In the genomic region with DNA sequence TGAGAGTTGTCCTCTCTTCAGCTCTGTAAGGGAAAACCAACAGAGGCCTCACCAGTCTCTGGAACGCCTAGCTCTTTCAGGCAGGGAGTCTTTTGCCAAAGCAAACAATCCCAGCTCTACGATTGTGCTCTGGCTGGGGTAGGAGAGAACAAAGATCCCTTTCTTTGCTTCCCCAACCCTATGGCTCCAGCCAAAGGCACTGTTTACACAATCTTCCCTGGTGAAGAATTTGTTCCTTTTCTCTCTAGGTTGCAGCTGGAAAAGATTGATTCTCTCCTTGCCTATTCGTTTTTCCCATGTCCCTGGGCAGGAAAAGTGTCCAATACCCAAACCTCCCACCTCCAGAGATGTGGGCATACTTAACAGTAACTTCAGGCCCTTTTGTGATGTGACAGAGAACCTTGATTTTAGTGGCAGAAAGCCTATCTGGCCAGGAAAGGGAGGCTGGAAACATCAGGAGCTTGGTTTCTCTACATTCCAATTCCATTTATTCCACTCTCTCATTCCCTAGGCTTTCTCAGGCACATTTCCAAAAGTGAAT, we compare ENCODE assay signal across 1 cellular context.
TF ChIP-seq lines count a peak whose summit lies in the region.

No MANE protein-coding gene starts in this region.

TF ChIP-seq in HepG2, 621 proteins besides CTCF, POLR2A, EP300 and RAD21 (continues in another document):
- no peak for TF ChIP-seq MZF1 (CRISPR knock-in tag; IDR thresholded peaks at IDR 0.05; ENCODE audit: borderline replicate concordance)
- TF ChIP-seq, protein P1, sequence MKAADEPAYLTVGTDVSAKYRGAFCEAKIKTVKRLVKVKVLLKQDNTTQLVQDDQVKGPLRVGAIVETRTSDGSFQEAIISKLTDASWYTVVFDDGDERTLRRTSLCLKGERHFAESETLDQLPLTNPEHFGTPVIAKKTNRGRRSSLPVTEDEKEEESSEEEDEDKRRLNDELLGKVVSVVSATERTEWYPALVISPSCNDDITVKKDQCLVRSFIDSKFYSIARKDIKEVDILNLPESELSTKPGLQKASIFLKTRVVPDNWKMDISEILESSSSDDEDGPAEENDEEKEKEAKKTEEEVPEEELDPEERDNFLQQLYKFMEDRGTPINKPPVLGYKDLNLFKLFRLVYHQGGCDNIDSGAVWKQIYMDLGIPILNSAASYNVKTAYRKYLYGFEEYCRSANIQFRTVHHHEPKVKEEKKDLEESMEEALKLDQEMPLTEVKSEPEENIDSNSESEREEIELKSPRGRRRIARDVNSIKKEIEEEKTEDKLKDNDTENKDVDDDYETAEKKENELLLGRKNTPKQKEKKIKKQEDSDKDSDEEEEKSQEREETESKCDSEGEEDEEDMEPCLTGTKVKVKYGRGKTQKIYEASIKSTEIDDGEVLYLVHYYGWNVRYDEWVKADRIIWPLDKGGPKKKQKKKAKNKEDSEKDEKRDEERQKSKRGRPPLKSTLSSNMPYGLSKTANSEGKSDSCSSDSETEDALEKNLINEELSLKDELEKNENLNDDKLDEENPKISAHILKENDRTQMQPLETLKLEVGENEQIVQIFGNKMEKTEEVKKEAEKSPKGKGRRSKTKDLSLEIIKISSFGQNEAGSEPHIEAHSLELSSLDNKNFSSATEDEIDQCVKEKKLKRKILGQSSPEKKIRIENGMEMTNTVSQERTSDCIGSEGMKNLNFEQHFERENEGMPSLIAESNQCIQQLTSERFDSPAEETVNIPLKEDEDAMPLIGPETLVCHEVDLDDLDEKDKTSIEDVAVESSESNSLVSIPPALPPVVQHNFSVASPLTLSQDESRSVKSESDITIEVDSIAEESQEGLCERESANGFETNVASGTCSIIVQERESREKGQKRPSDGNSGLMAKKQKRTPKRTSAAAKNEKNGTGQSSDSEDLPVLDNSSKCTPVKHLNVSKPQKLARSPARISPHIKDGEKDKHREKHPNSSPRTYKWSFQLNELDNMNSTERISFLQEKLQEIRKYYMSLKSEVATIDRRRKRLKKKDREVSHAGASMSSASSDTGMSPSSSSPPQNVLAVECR (CRISPR knock-in tag; IDR thresholded peaks at IDR 0.05; ENCODE audit: borderline replicate concordance) = 0 out of 2 replicates have a peak, but pooled peaks have one; percentile 32
- no peak for TF ChIP-seq KAT7 (CRISPR knock-in tag; IDR thresholded peaks at IDR 0.05; ENCODE audit: borderline replicate concordance)
- TF ChIP-seq ZNF138 (CRISPR knock-in tag; IDR thresholded peaks at IDR 0.05; ENCODE audit: low read depth) = no peak
- no peak for TF ChIP-seq TAF1 (CRISPR knock-in tag; IDR thresholded peaks at IDR 0.05)
- TF ChIP-seq, protein P2, sequence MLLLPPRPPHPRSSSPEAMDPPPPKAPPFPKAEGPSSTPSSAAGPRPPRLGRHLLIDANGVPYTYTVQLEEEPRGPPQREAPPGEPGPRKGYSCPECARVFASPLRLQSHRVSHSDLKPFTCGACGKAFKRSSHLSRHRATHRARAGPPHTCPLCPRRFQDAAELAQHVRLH (CRISPR knock-in tag; IDR thresholded peaks at IDR 0.05; ENCODE audit: borderline replicate concordance, low read depth) = peak; percentile 45; the same call in 1 of the 2 replicates
- TF ChIP-seq NPAS2 (CRISPR knock-in tag; IDR thresholded peaks at IDR 0.05; ENCODE audit: borderline replicate concordance) = no peak
- TF ChIP-seq NFYB (CRISPR knock-in tag; IDR thresholded peaks at IDR 0.05) = peak; percentile 15; the same call in 1 of the 2 replicates
- TF ChIP-seq LCORL (IDR thresholded peaks at IDR 0.05) = no peak
- TF ChIP-seq LCORL (CRISPR knock-in tag; IDR thresholded peaks at IDR 0.05) = peak; percentile 68; the same call in 1 of the 2 replicates
- TF ChIP-seq, protein P3, sequence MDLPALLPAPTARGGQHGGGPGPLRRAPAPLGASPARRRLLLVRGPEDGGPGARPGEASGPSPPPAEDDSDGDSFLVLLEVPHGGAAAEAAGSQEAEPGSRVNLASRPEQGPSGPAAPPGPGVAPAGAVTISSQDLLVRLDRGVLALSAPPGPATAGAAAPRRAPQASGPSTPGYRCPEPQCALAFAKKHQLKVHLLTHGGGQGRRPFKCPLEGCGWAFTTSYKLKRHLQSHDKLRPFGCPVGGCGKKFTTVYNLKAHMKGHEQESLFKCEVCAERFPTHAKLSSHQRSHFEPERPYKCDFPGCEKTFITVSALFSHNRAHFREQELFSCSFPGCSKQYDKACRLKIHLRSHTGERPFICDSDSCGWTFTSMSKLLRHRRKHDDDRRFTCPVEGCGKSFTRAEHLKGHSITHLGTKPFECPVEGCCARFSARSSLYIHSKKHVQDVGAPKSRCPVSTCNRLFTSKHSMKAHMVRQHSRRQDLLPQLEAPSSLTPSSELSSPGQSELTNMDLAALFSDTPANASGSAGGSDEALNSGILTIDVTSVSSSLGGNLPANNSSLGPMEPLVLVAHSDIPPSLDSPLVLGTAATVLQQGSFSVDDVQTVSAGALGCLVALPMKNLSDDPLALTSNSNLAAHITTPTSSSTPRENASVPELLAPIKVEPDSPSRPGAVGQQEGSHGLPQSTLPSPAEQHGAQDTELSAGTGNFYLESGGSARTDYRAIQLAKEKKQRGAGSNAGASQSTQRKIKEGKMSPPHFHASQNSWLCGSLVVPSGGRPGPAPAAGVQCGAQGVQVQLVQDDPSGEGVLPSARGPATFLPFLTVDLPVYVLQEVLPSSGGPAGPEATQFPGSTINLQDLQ (CRISPR knock-in tag; IDR thresholded peaks at IDR 0.05) = no peak
- no peak for TF ChIP-seq ZFAT (CRISPR knock-in tag; conservative IDR thresholded peaks at IDR 0.05)
- no peak for TF ChIP-seq ZNF230 (CRISPR knock-in tag; IDR thresholded peaks at IDR 0.05)
- TF ChIP-seq ZNF124 (CRISPR knock-in tag; IDR thresholded peaks at IDR 0.05) = peak; percentile 75
- TF ChIP-seq, protein P4, sequence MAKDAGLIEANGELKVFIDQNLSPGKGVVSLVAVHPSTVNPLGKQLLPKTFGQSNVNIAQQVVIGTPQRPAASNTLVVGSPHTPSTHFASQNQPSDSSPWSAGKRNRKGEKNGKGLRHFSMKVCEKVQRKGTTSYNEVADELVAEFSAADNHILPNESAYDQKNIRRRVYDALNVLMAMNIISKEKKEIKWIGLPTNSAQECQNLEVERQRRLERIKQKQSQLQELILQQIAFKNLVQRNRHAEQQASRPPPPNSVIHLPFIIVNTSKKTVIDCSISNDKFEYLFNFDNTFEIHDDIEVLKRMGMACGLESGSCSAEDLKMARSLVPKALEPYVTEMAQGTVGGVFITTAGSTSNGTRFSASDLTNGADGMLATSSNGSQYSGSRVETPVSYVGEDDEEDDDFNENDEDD (CRISPR knock-in tag; IDR thresholded peaks at IDR 0.05; ENCODE audit: borderline replicate concordance) = 0 out of 2 replicates have a peak, but pooled peaks have one; percentile 22
- TF ChIP-seq AKAP8 (CRISPR knock-in tag; IDR thresholded peaks at IDR 0.05) = no peak
- no peak for TF ChIP-seq ARID2 (CRISPR knock-in tag; IDR thresholded peaks at IDR 0.05; ENCODE audit: borderline replicate concordance)
- TF ChIP-seq SOX13 (IDR thresholded peaks at IDR 0.05) = no peak
- TF ChIP-seq SOX13 (CRISPR knock-in tag; conservative IDR thresholded peaks at IDR 0.05 in 1 of 2, IDR thresholded peaks at IDR 0.05 in 1 of 2) = peak in 1 of 2 experiments; percentile 84; a peak in 2 of 4 replicates
- peak; percentile 84 for TF ChIP-seq SOX5 (CRISPR knock-in tag; IDR thresholded peaks at IDR 0.05; ENCODE audit: borderline replicate concordance)
- no peak for TF ChIP-seq NR3C1 (CRISPR knock-in tag; IDR thresholded peaks at IDR 0.05)
- TF ChIP-seq ZNF343 (CRISPR knock-in tag; IDR thresholded peaks at IDR 0.05) = no peak
- no peak for TF ChIP-seq GTF3A (CRISPR knock-in tag; conservative IDR thresholded peaks at IDR 0.05)
- TF ChIP-seq ZNF501 (CRISPR knock-in tag; IDR thresholded peaks at IDR 0.05) = peak; percentile 31; the same call in 1 of the 2 replicates
- TF ChIP-seq HDAC6 (IDR thresholded peaks at IDR 0.05; ENCODE audit: low read depth, low read length) = no peak
- TF ChIP-seq SRSF1 (optimal IDR thresholded peaks at IDR 0.05; ENCODE audit: low read depth, low read length) = no peak
- TF ChIP-seq ZNF224 (CRISPR knock-in tag; IDR thresholded peaks at IDR 0.05) = no peak
- no peak for TF ChIP-seq SP5 (CRISPR knock-in tag; IDR thresholded peaks at IDR 0.05; ENCODE audit: borderline replicate concordance, low read depth)
- TF ChIP-seq RBFOX2 (IDR thresholded peaks at IDR 0.05; ENCODE audit: low read depth, low read length) = no peak
- peak; percentile 96; the same call in 1 of the 2 replicates for TF ChIP-seq ZNF775 (CRISPR knock-in tag; IDR thresholded peaks at IDR 0.05; ENCODE audit: borderline replicate concordance)
- TF ChIP-seq, protein P5, sequence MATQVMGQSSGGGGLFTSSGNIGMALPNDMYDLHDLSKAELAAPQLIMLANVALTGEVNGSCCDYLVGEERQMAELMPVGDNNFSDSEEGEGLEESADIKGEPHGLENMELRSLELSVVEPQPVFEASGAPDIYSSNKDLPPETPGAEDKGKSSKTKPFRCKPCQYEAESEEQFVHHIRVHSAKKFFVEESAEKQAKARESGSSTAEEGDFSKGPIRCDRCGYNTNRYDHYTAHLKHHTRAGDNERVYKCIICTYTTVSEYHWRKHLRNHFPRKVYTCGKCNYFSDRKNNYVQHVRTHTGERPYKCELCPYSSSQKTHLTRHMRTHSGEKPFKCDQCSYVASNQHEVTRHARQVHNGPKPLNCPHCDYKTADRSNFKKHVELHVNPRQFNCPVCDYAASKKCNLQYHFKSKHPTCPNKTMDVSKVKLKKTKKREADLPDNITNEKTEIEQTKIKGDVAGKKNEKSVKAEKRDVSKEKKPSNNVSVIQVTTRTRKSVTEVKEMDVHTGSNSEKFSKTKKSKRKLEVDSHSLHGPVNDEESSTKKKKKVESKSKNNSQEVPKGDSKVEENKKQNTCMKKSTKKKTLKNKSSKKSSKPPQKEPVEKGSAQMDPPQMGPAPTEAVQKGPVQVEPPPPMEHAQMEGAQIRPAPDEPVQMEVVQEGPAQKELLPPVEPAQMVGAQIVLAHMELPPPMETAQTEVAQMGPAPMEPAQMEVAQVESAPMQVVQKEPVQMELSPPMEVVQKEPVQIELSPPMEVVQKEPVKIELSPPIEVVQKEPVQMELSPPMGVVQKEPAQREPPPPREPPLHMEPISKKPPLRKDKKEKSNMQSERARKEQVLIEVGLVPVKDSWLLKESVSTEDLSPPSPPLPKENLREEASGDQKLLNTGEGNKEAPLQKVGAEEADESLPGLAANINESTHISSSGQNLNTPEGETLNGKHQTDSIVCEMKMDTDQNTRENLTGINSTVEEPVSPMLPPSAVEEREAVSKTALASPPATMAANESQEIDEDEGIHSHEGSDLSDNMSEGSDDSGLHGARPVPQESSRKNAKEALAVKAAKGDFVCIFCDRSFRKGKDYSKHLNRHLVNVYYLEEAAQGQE (IDR thresholded peaks at IDR 0.05; ENCODE audit: borderline replicate concordance in 1 of 2, low read depth in 1 of 2, low read length in 2 of 2) = peak in 1 of 2 experiments; percentile 59; a peak in 2 of 4 replicates
- TF ChIP-seq NFE2L2 (IDR thresholded peaks at IDR 0.05; ENCODE audit: low read length) = no peak
- peak; percentile 58 for TF ChIP-seq RXRB (CRISPR knock-in tag; IDR thresholded peaks at IDR 0.05; ENCODE audit: borderline replicate concordance)
- TF ChIP-seq NRL (CRISPR knock-in tag; IDR thresholded peaks at IDR 0.05; ENCODE audit: borderline replicate concordance) = no peak
- peak; percentile 71 for TF ChIP-seq RCOR2 (CRISPR knock-in tag; IDR thresholded peaks at IDR 0.05)
- peak; percentile 28; the same call in 1 of the 2 replicates for TF ChIP-seq DPF2 (CRISPR knock-in tag; IDR thresholded peaks at IDR 0.05; ENCODE audit: borderline replicate concordance, low read depth)
- TF ChIP-seq, protein P6, sequence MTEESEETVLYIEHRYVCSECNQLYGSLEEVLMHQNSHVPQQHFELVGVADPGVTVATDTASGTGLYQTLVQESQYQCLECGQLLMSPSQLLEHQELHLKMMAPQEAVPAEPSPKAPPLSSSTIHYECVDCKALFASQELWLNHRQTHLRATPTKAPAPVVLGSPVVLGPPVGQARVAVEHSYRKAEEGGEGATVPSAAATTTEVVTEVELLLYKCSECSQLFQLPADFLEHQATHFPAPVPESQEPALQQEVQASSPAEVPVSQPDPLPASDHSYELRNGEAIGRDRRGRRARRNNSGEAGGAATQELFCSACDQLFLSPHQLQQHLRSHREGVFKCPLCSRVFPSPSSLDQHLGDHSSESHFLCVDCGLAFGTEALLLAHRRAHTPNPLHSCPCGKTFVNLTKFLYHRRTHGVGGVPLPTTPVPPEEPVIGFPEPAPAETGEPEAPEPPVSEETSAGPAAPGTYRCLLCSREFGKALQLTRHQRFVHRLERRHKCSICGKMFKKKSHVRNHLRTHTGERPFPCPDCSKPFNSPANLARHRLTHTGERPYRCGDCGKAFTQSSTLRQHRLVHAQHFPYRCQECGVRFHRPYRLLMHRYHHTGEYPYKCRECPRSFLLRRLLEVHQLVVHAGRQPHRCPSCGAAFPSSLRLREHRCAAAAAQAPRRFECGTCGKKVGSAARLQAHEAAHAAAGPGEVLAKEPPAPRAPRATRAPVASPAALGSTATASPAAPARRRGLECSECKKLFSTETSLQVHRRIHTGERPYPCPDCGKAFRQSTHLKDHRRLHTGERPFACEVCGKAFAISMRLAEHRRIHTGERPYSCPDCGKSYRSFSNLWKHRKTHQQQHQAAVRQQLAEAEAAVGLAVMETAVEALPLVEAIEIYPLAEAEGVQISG (CRISPR knock-in tag; IDR thresholded peaks at IDR 0.05) = peak; percentile 59
- TF ChIP-seq KMT2A (CRISPR knock-in tag; IDR thresholded peaks at IDR 0.05) = no peak
- no peak for TF ChIP-seq ZKSCAN5 (CRISPR knock-in tag; IDR thresholded peaks at IDR 0.05)
- TF ChIP-seq ZNF605 (CRISPR knock-in tag; IDR thresholded peaks at IDR 0.05) = peak; percentile 70
- no peak for TF ChIP-seq ZNF776 (CRISPR knock-in tag; IDR thresholded peaks at IDR 0.05)
- TF ChIP-seq, protein P7, sequence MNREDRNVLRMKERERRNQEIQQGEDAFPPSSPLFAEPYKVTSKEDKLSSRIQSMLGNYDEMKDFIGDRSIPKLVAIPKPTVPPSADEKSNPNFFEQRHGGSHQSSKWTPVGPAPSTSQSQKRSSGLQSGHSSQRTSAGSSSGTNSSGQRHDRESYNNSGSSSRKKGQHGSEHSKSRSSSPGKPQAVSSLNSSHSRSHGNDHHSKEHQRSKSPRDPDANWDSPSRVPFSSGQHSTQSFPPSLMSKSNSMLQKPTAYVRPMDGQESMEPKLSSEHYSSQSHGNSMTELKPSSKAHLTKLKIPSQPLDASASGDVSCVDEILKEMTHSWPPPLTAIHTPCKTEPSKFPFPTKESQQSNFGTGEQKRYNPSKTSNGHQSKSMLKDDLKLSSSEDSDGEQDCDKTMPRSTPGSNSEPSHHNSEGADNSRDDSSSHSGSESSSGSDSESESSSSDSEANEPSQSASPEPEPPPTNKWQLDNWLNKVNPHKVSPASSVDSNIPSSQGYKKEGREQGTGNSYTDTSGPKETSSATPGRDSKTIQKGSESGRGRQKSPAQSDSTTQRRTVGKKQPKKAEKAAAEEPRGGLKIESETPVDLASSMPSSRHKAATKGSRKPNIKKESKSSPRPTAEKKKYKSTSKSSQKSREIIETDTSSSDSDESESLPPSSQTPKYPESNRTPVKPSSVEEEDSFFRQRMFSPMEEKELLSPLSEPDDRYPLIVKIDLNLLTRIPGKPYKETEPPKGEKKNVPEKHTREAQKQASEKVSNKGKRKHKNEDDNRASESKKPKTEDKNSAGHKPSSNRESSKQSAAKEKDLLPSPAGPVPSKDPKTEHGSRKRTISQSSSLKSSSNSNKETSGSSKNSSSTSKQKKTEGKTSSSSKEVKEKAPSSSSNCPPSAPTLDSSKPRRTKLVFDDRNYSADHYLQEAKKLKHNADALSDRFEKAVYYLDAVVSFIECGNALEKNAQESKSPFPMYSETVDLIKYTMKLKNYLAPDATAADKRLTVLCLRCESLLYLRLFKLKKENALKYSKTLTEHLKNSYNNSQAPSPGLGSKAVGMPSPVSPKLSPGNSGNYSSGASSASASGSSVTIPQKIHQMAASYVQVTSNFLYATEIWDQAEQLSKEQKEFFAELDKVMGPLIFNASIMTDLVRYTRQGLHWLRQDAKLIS (CRISPR knock-in tag; IDR thresholded peaks at IDR 0.05) = no peak
- TF ChIP-seq STAG1 (CRISPR knock-in tag; IDR thresholded peaks at IDR 0.05) = peak; percentile 15; the same call in 1 of the 2 replicates
- peak; percentile 69 for TF ChIP-seq TEAD3 (CRISPR knock-in tag; optimal IDR thresholded peaks at IDR 0.05; ENCODE audit: borderline replicate concordance)
